8 cellular contexts compared by ENCODE assay signal in genomic region chr2:145692971-145693478, GRCh38.
DNase-seq lines count a peak whose midpoint lies in the region; ATAC-seq and FAIRE-seq lines count a peak whose summit lies in the region.

No MANE protein-coding gene starts in this region.

- peak; percentile 59 for ATAC-seq in stimulated activated naive CD8-positive, alpha-beta T cell treated with anti-CD3 and anti-CD28 coated beads, Interleukin-15, Interleukin-2, amounts not matched to agents 100 U/mL and 50 U/mL, for 24 hours
- no peak for ATAC-seq in stimulated activated naive CD8-positive, alpha-beta T cell treated with anti-CD3 and anti-CD28 coated beads, Interleukin-15, amount 100 ng/mL, for 72 hours
- ATAC-seq in HG03066 (IDR thresholded peaks at IDR 0.05; ENCODE audit: low read depth, unreplicated experiment) (peak; percentile 81), left lobe of liver (peak; percentile 26)

- no peak overlapping the region for H3K27ac Mint-ChIP-seq in stimulated activated naive CD8-positive, alpha-beta T cell treated with anti-CD3 and anti-CD28 coated beads, Interleukin-15, amount 100 ng/mL, for 72 hours

- FAIRE-seq in RCC 7860 (lab: Jason Lieb, UNC), result peak; percentile 94

- H3K4me3 Mint-ChIP-seq in stimulated activated naive CD8-positive, alpha-beta T cell treated with anti-CD3 and anti-CD28 coated beads, Interleukin-15, amount 100 ng/mL, for 72 hours, result no peak overlapping the region

- H3K9me3 Mint-ChIP-seq in stimulated activated naive CD8-positive, alpha-beta T cell treated with anti-CD3 and anti-CD28 coated beads, Interleukin-15, amount 100 ng/mL, for 72 hours, result no peaks in the 10 kb centered on the region

- H3K27me3 Mint-ChIP-seq in stimulated activated naive CD8-positive, alpha-beta T cell treated with anti-CD3 and anti-CD28 coated beads, Interleukin-15, amount 100 ng/mL, for 72 hours, result no peaks in the 10 kb centered on the region

- no peak for DNase-seq in stimulated activated naive CD8-positive, alpha-beta T cell treated with anti-CD3 and anti-CD28 coated beads, Interleukin-15, Interleukin-2, amounts not matched to agents 100 U/mL and 50 U/mL, for 24 hours
- no peak for DNase-seq in stimulated activated naive CD8-positive, alpha-beta T cell treated with anti-CD3 and anti-CD28 coated beads, Interleukin-15, amount 100 ng/mL, for 72 hours
- DNase-seq in RCC 7860 (ENCODE audit: low spot score), result peak; percentile 78
- no peak for DNase-seq in left lobe of liver (ENCODE audit: low spot score)
- no peak for DNase-seq in HuH-7.5 (ENCODE audit: low spot score)
- DNase-seq in RPMI8226, result no peak
- DNase-seq in NCI-H2029 (lab: John Stamatoyannopoulos, UW), result no peak

- no peaks in the 10 kb centered on the region for H3K4me1 Mint-ChIP-seq in stimulated activated naive CD8-positive, alpha-beta T cell treated with anti-CD3 and anti-CD28 coated beads, Interleukin-15, amount 100 ng/mL, for 72 hours
